1 cellular context compared by ENCODE assay signal in the genomic region with DNA sequence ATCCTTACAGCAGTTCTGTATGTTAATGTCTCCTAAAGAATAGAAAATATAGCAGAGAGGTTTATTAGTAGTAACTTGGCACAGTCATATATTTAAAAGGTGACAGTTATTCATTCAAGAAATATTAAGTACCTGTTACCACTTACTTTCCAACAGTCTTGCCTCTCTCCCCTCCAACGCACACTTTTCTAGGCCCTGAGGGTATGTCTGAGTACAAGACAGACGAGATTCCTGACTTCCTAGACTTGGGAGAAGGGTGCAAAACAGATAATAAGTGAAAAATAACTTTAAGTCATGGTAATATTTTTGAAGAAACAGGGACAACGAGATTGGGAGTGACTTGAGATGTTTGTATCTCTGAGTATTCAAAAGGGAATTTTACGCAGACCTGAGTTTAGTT.
TF ChIP-seq lines count a peak whose summit lies in the region.

No MANE protein-coding gene starts in this region.

TF ChIP-seq in K562, 482 proteins besides CTCF, POLR2A, EP300 and RAD21:
- TF ChIP-seq TARDBP (IDR thresholded peaks at IDR 0.05) (no peak), ZNF347 (CRISPR knock-in tag; IDR thresholded peaks at IDR 0.05; ENCODE audit: low read depth) (no peak), ZNF830 (CRISPR knock-in tag; IDR thresholded peaks at IDR 0.05) (no peak), CREBBP (IDR thresholded peaks at IDR 0.05; ENCODE audit: low read depth, low read length) (no peak), XRCC3 (IDR thresholded peaks at IDR 0.05) (no peak), TAF1 (IDR thresholded peaks at IDR 0.05; ENCODE audit: control insufficient read depth, extremely low read depth, insufficient read depth, low read length, severe bottlenecking) (no peak)
- TF ChIP-seq, protein P1, sequence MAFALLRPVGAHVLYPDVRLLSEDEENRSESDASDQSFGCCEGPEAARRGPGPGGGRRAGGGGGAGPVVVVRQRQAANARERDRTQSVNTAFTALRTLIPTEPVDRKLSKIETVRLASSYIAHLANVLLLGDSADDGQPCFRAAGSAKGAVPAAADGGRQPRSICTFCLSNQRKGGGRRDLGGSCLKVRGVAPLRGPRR (CRISPR knock-in tag; IDR thresholded peaks at IDR 0.05): no peak
